Comparison of ENCODE assay signal across 21 cellular contexts in genomic region chr4:41161355-41161754, GRCh38.
"Had no signal": no experiment of that assay in that cellular context is flagged by ENCODE, and none has a peak within 500 bp of the region (broad histone marks: within the 10 kb centered on the region; RNA-seq: fewer than 3 reads in every experiment).

No MANE protein-coding gene starts in this region.

- H3K27ac Mint-ChIP-seq: activated CD4-positive, alpha-beta T cell treated with anti-CD3 and anti-CD28 coated beads, Interleukin-2, amount 10 ng/mL, durations not matched to agents 24 days and 14 days; activated CD8-positive, alpha-beta T cell treated with anti-CD3 and anti-CD28 coated beads for 36 hours; activated naive CD4-positive, alpha-beta T cell treated with anti-CD3 and anti-CD28 coated beads for 36 hours; activated T-helper 2 cell treated with anti-CD3 and anti-CD28 coated beads, Interferon-gamma antibody, Interleukin-2, Interleukin-4, amounts not matched to agents 10 μg/mL and 5 μg/mL and 100 μg/mL, durations not matched to agents 14 hours and 24 hours and 36 hours; brain; natural killer cell had no signal

- DNase-seq: activated CD4-positive, alpha-beta T cell treated with anti-CD3 and anti-CD28 coated beads, Interleukin-2, amount 10 ng/mL, durations not matched to agents 24 days and 14 days; activated CD8-positive, alpha-beta T cell treated with anti-CD3 and anti-CD28 coated beads for 36 hours; activated naive CD4-positive, alpha-beta T cell treated with anti-CD3 and anti-CD28 coated beads for 36 hours; activated T-cell treated with anti-CD3 and anti-CD28 coated beads, Interleukin-2, amount 50 U/mL, for 1 hour; heart right ventricle; kidney glomerular epithelial cell; left ventricle myocardium inferior; natural killer cell; sigmoid colon; stimulated activated CD4-positive, alpha-beta T cell treated with anti-CD3 and anti-CD28 coated beads, Interleukin-12 subunit alpha, Interleukin-12 subunit beta, amount 100 ng/mL, for 4 hours; stimulated activated CD4-positive, alpha-beta T cell treated with anti-CD3 and anti-CD28 coated beads, Interleukin-1b, Interleukin-23, amount 100 ng/mL, for 48 hours; stimulated activated naive CD4-positive, alpha-beta T cell treated with Interleukin-2 at 50 U/mL for 16 hours; T-helper 1 cell; T1000; transverse colon had no signal

- H3K4me1 ChIP-seq: parathyroid adenoma had no signal

- H2AFZ ChIP-seq: parathyroid adenoma had no signal

- H3K36me3 ChIP-seq: left ventricle myocardium inferior, sigmoid colon, transverse colon had no signal

- H3K27ac ChIP-seq: parathyroid adenoma, sigmoid colon, transverse colon had no signal

- H3K27me3 ChIP-seq: heart right ventricle, sigmoid colon, transverse colon had no signal

- H3K9ac ChIP-seq: parathyroid adenoma had no signal

- H3K27me3 Mint-ChIP-seq: activated CD4-positive, alpha-beta T cell treated with anti-CD3 and anti-CD28 coated beads, Interleukin-2, amount 10 ng/mL, durations not matched to agents 24 days and 14 days; brain; central memory CD8-positive, alpha-beta T cell had no signal

- H3K9me3 Mint-ChIP-seq: activated CD4-positive, alpha-beta T cell treated with anti-CD3 and anti-CD28 coated beads, Interleukin-2, amount 10 ng/mL, durations not matched to agents 24 days and 14 days; activated CD8-positive, alpha-beta T cell treated with anti-CD3 and anti-CD28 coated beads for 36 hours; activated naive CD4-positive, alpha-beta T cell treated with anti-CD3 and anti-CD28 coated beads for 36 hours; activated T-helper 2 cell treated with anti-CD3 and anti-CD28 coated beads, Interferon-gamma antibody, Interleukin-2, Interleukin-4, amounts not matched to agents 10 μg/mL and 5 μg/mL and 100 μg/mL, durations not matched to agents 14 hours and 24 hours and 36 hours had no signal

- H3K36me3 Mint-ChIP-seq: natural killer cell had no signal

- H3K4me3 ChIP-seq: coronary artery, heart right ventricle, left ventricle myocardium inferior, sigmoid colon, transverse colon had no signal

- H3K9me3 ChIP-seq: heart right ventricle, left ventricle myocardium inferior, sigmoid colon, transverse colon had no signal

- H3K4me3 Mint-ChIP-seq: activated CD4-positive, alpha-beta T cell treated with anti-CD3 and anti-CD28 coated beads, Interleukin-2, amount 10 ng/mL, durations not matched to agents 24 days and 14 days; activated CD8-positive, alpha-beta T cell treated with anti-CD3 and anti-CD28 coated beads for 36 hours; activated naive CD4-positive, alpha-beta T cell treated with anti-CD3 and anti-CD28 coated beads for 36 hours; brain; central memory CD8-positive, alpha-beta T cell; natural killer cell had no signal

- H3K4me1 Mint-ChIP-seq: activated CD4-positive, alpha-beta T cell treated with anti-CD3 and anti-CD28 coated beads, Interleukin-2, amount 10 ng/mL, durations not matched to agents 24 days and 14 days; central memory CD8-positive, alpha-beta T cell; natural killer cell had no signal

- ATAC-seq: activated CD8-positive, alpha-beta T cell treated with anti-CD3 and anti-CD28 coated beads for 36 hours; esophagus mucosa; heart right ventricle; natural killer cell had no signal
